In the genomic region with DNA sequence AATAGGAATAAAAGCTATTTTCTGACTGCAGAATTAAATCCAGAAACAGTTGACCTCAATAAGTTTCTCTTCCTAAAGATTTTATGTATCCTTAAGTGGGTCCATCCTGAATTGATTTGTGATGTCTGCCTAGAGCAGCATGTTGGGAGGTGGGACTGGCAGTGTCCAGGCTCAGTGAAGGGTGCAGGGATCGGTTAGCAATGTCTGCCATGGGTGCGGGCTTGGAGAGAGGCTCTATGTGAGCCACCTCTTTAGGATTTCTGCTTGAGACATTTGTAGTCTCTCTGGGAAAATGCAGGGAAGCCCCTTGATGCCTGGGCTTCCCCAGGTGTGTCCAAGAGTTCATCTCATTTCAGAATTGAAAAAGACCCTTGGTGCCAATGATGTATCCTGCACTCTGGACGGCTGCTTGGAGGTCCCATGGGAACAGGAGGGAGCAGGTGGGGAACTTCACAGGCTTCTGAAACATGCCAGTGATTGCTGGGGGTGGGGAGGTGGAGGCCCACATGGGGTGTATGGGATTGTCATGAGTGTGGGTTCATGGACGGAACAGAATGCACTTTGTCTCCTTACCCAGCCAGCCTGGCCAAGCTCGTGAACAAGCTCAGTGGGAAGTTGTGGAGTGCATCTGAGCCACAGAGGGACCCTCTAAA, we compare ENCODE assay signal across 1 cellular context.
TF ChIP-seq lines count a peak whose summit lies in the region.

No MANE protein-coding gene starts in this region.

TF ChIP-seq in HEK293, 187 proteins besides CTCF, POLR2A, EP300 and RAD21 (continued from another document):
- TF ChIP-seq, protein P1, sequence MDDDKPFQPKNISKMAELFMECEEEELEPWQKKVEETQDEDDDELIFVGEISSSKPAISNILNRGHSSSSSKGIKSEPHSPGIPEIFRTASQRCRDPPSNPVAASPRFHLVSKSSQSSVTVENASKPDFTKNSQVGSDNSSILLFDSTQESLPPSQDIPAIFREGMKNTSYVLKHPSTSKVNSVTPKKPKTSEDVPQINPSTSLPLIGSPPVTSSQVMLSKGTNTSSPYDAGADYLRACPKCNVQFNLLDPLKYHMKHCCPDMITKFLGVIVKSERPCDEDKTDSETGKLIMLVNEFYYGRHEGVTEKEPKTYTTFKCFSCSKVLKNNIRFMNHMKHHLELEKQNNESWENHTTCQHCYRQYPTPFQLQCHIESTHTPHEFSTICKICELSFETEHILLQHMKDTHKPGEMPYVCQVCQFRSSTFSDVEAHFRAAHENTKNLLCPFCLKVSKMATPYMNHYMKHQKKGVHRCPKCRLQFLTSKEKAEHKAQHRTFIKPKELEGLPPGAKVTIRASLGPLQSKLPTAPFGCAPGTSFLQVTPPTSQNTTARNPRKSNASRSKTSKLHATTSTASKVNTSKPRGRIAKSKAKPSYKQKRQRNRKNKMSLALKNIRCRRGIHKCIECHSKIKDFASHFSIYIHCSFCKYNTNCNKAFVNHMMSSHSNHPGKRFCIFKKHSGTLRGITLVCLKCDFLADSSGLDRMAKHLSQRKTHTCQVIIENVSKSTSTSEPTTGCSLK (tag by site-specific recombination; IDR thresholded peaks at IDR 0.05): no peak
- TF ChIP-seq ZNF777 (tag by site-specific recombination; IDR thresholded peaks at IDR 0.05; ENCODE audit: borderline replicate concordance): no peak
- no peak for TF ChIP-seq ZNF366 (tag by site-specific recombination; conservative IDR thresholded peaks at IDR 0.05)
- TF ChIP-seq ZNF23 (tag by site-specific recombination; IDR thresholded peaks at IDR 0.05; ENCODE audit: borderline replicate concordance): peak; percentile 99
- TF ChIP-seq, protein P2, sequence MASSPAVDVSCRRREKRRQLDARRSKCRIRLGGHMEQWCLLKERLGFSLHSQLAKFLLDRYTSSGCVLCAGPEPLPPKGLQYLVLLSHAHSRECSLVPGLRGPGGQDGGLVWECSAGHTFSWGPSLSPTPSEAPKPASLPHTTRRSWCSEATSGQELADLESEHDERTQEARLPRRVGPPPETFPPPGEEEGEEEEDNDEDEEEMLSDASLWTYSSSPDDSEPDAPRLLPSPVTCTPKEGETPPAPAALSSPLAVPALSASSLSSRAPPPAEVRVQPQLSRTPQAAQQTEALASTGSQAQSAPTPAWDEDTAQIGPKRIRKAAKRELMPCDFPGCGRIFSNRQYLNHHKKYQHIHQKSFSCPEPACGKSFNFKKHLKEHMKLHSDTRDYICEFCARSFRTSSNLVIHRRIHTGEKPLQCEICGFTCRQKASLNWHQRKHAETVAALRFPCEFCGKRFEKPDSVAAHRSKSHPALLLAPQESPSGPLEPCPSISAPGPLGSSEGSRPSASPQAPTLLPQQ (tag by site-specific recombination; IDR thresholded peaks at IDR 0.05): no peak
- TF ChIP-seq, protein P3, sequence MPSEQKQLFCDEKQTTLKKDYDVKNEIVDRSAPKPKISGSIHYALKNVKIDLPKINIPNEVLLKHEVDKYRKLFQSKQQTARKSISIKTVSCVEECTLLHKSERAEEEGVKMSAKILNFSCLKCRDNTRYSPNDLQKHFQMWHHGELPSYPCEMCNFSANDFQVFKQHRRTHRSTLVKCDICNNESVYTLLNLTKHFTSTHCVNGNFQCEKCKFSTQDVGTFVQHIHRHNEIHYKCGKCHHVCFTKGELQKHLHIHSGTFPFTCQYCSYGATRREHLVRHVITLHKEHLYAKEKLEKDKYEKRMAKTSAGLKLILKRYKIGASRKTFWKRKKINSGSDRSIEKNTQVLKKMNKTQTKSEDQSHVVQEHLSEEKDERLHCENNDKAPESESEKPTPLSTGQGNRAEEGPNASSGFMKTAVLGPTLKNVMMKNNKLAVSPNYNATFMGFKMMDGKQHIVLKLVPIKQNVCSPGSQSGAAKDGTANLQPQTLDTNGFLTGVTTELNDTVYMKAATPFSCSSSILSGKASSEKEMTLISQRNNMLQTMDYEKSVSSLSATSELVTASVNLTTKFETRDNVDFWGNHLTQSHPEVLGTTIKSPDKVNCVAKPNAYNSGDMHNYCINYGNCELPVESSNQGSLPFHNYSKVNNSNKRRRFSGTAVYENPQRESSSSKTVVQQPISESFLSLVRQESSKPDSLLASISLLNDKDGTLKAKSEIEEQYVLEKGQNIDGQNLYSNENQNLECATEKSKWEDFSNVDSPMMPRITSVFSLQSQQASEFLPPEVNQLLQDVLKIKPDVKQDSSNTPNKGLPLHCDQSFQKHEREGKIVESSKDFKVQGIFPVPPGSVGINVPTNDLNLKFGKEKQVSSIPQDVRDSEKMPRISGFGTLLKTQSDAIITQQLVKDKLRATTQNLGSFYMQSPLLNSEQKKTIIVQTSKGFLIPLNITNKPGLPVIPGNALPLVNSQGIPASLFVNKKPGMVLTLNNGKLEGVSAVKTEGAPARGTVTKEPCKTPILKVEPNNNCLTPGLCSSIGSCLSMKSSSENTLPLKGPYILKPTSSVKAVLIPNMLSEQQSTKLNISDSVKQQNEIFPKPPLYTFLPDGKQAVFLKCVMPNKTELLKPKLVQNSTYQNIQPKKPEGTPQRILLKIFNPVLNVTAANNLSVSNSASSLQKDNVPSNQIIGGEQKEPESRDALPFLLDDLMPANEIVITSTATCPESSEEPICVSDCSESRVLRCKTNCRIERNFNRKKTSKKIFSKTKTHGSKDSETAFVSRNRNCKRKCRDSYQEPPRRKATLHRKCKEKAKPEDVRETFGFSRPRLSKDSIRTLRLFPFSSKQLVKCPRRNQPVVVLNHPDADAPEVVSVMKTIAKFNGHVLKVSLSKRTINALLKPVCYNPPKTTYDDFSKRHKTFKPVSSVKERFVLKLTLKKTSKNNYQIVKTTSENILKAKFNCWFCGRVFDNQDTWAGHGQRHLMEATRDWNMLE (tag by site-specific recombination; conservative IDR thresholded peaks at IDR 0.05; ENCODE audit: low read depth): no peak
- TF ChIP-seq, protein P4, sequence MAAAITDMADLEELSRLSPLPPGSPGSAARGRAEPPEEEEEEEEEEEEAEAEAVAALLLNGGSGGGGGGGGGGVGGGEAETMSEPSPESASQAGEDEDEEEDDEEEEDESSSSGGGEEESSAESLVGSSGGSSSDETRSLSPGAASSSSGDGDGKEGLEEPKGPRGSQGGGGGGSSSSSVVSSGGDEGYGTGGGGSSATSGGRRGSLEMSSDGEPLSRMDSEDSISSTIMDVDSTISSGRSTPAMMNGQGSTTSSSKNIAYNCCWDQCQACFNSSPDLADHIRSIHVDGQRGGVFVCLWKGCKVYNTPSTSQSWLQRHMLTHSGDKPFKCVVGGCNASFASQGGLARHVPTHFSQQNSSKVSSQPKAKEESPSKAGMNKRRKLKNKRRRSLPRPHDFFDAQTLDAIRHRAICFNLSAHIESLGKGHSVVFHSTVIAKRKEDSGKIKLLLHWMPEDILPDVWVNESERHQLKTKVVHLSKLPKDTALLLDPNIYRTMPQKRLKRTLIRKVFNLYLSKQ (tag by site-specific recombination; IDR thresholded peaks at IDR 0.05; ENCODE audit: borderline replicate concordance): no peak
- no peak for TF ChIP-seq ZNF184 (tag by site-specific recombination; IDR thresholded peaks at IDR 0.05)
TF ChIP-seq in HEK293: peak in this region for 3.
